In the genomic region with DNA sequence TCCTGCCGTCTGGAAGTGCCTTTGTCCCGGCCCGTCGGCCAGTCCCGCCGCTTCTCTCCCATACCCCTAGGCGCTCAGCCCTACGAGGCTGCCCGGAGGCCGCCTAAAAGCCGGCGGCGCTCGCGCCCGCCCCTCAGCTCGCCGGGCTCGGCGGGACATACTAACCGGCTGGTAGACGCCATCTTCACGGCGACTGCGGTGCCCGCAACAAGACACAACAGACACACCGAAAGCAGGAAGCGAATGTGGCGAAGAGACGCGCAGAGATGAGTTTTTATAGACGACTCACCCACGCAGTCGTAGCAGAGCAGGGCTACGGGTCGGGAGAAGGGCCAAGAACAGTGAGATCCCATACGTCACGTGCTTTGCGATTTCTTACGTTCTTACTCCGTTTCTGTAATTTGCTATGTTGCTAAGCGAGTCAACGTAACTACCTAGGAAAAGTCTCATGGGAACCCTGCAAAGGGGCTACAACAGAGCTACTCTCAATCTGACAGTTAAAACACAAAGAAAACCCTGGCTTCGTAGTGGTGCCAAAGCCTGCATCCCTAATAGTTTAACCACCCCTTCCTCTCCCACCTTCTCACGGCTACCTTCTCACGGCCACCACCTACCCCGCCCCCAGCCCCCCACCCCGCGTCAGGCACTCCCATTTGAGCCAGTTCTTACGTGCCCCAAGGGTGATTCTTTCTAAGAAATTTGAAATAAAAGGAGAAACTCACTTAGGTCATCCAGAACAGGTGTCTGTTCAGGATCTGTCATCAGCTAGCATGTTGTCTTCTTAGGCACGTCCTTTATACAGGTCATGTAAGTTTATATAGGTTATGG, we compare ENCODE assay signal across 1 cellular context.
TF ChIP-seq lines count a peak whose summit lies in the region.

Gene GTF2B, minus strand, starts transcription at position 250 of the 828 bp plus-strand sequence. Its CDS starts 68 bp downstream, at position 182.

TF ChIP-seq in HepG2, 621 proteins besides CTCF, POLR2A, EP300 and RAD21 (continued from another document and continues in another):
- TF ChIP-seq, protein P1, sequence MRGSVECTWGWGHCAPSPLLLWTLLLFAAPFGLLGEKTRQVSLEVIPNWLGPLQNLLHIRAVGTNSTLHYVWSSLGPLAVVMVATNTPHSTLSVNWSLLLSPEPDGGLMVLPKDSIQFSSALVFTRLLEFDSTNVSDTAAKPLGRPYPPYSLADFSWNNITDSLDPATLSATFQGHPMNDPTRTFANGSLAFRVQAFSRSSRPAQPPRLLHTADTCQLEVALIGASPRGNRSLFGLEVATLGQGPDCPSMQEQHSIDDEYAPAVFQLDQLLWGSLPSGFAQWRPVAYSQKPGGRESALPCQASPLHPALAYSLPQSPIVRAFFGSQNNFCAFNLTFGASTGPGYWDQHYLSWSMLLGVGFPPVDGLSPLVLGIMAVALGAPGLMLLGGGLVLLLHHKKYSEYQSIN (CRISPR knock-in tag; IDR thresholded peaks at IDR 0.05; ENCODE audit: borderline replicate concordance), result no peak
- TF ChIP-seq ARHGAP35 (CRISPR knock-in tag; IDR thresholded peaks at IDR 0.05; ENCODE audit: borderline replicate concordance) (peak; percentile 70; the same call in 1 of the 2 replicates), ATF7-NPFF (CRISPR knock-in tag; IDR thresholded peaks at IDR 0.05; ENCODE audit: low read depth) (peak; percentile 69), ATF7 (IDR thresholded peaks at IDR 0.05) (peak; percentile 56; the same call in 1 of the 2 replicates), ATF7 (CRISPR knock-in tag; IDR thresholded peaks at IDR 0.05) (peak; percentile 85), MAFK (conservative IDR thresholded peaks at IDR 0.05 in 1 of 2, IDR thresholded peaks at IDR 0.05 in 1 of 2; ENCODE audit: low read length in 2 of 2) (no peak), DPF2 (CRISPR knock-in tag; IDR thresholded peaks at IDR 0.05; ENCODE audit: borderline replicate concordance, low read depth) (no peak), GPN1 (CRISPR knock-in tag; IDR thresholded peaks at IDR 0.05; ENCODE audit: borderline replicate concordance) (no peak), ZNF772 (CRISPR knock-in tag; IDR thresholded peaks at IDR 0.05) (peak; percentile 89), ZNF343 (CRISPR knock-in tag; IDR thresholded peaks at IDR 0.05) (no peak), MED8 (CRISPR knock-in tag; IDR thresholded peaks at IDR 0.05; ENCODE audit: insufficient replicate concordance) (peak; percentile 39), SMYD3 (CRISPR knock-in tag; IDR thresholded peaks at IDR 0.05) (0 out of 2 replicates have a peak, but pooled peaks have one; percentile 72), POLR2G (IDR thresholded peaks at IDR 0.05; ENCODE audit: low read depth, low read length) (peak; percentile 99), ZNF691 (CRISPR knock-in tag; IDR thresholded peaks at IDR 0.05; ENCODE audit: borderline replicate concordance, low read depth) (peak; percentile 63; the same call in 1 of the 2 replicates), ZNF891 (CRISPR knock-in tag; IDR thresholded peaks at IDR 0.05) (peak; percentile 96), BATF2 (CRISPR knock-in tag; IDR thresholded peaks at IDR 0.05) (no peak), BRCA1 (CRISPR knock-in tag; IDR thresholded peaks at IDR 0.05) (no peak), ATRX (CRISPR knock-in tag; IDR thresholded peaks at IDR 0.05; ENCODE audit: borderline replicate concordance) (no peak), ZC3H13 (CRISPR knock-in tag; IDR thresholded peaks at IDR 0.05) (no peak), HOXD1 (CRISPR knock-in tag; IDR thresholded peaks at IDR 0.05) (0 out of 2 replicates have a peak, but pooled peaks have one; percentile 28), KLF12 (CRISPR knock-in tag; IDR thresholded peaks at IDR 0.05; ENCODE audit: borderline replicate concordance) (no peak), TEAD3 (CRISPR knock-in tag; optimal IDR thresholded peaks at IDR 0.05; ENCODE audit: borderline replicate concordance) (peak; percentile 65), RBFOX2 (IDR thresholded peaks at IDR 0.05; ENCODE audit: low read depth, low read length) (peak; percentile 94)
- TF ChIP-seq, protein P2, sequence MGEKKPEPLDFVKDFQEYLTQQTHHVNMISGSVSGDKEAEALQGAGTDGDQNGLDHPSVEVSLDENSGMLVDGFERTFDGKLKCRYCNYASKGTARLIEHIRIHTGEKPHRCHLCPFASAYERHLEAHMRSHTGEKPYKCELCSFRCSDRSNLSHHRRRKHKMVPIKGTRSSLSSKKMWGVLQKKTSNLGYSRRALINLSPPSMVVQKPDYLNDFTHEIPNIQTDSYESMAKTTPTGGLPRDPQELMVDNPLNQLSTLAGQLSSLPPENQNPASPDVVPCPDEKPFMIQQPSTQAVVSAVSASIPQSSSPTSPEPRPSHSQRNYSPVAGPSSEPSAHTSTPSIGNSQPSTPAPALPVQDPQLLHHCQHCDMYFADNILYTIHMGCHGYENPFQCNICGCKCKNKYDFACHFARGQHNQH (CRISPR knock-in tag; IDR thresholded peaks at IDR 0.05), result peak; percentile 77
- TF ChIP-seq, protein P3, sequence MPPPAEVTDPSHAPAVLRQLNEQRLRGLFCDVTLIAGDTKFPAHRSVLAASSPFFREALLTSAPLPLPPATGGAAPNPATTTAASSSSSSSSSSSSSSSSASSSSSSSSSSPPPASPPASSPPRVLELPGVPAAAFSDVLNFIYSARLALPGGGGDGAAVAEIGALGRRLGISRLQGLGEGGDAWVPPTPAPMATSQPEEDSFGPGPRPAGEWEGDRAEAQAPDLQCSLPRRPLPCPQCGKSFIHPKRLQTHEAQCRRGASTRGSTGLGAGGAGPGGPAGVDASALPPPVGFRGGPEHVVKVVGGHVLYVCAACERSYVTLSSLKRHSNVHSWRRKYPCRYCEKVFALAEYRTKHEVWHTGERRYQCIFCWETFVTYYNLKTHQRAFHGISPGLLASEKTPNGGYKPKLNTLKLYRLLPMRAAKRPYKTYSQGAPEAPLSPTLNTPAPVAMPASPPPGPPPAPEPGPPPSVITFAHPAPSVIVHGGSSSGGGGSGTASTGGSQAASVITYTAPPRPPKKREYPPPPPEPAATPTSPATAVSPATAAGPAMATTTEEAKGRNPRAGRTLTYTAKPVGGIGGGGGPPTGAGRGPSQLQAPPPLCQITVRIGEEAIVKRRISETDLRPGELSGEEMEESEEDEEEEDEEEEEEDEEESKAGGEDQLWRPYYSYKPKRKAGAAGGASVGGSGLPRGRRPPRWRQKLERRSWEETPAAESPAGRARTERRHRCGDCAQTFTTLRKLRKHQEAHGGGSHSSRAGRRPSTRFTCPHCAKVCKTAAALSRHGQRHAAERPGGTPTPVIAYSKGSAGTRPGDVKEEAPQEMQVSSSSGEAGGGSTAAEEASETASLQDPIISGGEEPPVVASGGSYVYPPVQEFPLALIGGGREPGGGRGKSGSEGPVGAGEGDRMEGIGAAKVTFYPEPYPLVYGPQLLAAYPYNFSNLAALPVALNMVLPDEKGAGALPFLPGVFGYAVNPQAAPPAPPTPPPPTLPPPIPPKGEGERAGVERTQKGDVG (CRISPR knock-in tag; IDR thresholded peaks at IDR 0.05; ENCODE audit: borderline replicate concordance), result no peak
- TF ChIP-seq, protein P4, sequence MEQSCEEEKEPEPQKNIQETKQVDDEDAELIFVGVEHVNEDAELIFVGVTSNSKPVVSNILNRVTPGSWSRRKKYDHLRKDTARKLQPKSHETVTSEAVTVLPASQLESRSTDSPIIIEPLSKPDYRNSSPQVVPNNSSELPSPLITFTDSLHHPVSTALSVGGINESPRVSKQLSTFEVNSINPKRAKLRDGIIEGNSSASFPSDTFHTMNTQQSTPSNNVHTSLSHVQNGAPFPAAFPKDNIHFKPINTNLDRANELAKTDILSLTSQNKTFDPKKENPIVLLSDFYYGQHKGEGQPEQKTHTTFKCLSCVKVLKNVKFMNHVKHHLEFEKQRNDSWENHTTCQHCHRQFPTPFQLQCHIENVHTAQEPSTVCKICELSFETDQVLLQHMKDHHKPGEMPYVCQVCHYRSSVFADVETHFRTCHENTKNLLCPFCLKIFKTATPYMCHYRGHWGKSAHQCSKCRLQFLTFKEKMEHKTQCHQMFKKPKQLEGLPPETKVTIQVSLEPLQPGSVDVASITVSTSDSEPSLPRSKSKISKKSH (CRISPR knock-in tag; IDR thresholded peaks at IDR 0.05; ENCODE audit: borderline replicate concordance), result peak; percentile 78; the same call in 1 of the 2 replicates
- TF ChIP-seq, protein P5, sequence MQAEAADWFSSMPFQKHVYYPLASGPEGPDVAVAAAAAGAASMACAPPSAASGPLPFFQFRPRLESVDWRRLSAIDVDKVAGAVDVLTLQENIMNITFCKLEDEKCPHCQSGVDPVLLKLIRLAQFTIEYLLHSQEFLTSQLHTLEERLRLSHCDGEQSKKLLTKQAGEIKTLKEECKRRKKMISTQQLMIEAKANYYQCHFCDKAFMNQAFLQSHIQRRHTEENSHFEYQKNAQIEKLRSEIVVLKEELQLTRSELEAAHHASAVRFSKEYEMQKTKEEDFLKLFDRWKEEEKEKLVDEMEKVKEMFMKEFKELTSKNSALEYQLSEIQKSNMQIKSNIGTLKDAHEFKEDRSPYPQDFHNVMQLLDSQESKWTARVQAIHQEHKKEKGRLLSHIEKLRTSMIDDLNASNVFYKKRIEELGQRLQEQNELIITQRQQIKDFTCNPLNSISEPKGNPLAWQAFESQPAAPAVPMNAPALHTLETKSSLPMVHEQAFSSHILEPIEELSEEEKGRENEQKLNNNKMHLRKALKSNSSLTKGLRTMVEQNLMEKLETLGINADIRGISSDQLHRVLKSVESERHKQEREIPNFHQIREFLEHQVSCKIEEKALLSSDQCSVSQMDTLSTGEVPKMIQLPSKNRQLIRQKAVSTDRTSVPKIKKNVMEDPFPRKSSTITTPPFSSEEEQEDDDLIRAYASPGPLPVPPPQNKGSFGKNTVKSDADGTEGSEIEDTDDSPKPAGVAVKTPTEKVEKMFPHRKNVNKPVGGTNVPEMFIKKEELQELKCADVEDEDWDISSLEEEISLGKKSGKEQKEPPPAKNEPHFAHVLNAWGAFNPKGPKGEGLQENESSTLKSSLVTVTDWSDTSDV (CRISPR knock-in tag; IDR thresholded peaks at IDR 0.05), result peak; percentile 46; the same call in 1 of the 2 replicates
- TF ChIP-seq, protein P6, sequence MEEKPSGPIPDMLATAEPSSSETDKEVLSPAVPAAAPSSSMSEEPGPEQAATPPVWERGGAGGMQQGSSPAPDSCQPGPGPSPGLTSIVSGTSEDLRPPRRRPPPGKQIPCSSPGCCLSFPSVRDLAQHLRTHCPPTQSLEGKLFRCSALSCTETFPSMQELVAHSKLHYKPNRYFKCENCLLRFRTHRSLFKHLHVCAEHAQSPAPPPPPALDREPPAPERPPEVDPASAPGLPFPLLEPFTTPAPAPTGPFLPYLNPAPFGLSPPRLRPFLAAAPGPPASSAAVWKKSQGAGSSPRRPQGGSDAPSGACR (CRISPR knock-in tag; IDR thresholded peaks at IDR 0.05), result peak; percentile 82; the same call in 1 of the 2 replicates
- TF ChIP-seq, protein P7, sequence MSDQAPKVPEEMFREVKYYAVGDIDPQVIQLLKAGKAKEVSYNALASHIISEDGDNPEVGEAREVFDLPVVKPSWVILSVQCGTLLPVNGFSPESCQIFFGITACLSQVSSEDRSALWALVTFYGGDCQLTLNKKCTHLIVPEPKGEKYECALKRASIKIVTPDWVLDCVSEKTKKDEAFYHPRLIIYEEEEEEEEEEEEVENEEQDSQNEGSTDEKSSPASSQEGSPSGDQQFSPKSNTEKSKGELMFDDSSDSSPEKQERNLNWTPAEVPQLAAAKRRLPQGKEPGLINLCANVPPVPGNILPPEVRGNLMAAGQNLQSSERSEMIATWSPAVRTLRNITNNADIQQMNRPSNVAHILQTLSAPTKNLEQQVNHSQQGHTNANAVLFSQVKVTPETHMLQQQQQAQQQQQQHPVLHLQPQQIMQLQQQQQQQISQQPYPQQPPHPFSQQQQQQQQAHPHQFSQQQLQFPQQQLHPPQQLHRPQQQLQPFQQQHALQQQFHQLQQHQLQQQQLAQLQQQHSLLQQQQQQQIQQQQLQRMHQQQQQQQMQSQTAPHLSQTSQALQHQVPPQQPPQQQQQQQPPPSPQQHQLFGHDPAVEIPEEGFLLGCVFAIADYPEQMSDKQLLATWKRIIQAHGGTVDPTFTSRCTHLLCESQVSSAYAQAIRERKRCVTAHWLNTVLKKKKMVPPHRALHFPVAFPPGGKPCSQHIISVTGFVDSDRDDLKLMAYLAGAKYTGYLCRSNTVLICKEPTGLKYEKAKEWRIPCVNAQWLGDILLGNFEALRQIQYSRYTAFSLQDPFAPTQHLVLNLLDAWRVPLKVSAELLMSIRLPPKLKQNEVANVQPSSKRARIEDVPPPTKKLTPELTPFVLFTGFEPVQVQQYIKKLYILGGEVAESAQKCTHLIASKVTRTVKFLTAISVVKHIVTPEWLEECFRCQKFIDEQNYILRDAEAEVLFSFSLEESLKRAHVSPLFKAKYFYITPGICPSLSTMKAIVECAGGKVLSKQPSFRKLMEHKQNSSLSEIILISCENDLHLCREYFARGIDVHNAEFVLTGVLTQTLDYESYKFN (CRISPR knock-in tag; conservative IDR thresholded peaks at IDR 0.05), result no peak; the same call in 1 of the 2 replicates
- TF ChIP-seq, protein P8, sequence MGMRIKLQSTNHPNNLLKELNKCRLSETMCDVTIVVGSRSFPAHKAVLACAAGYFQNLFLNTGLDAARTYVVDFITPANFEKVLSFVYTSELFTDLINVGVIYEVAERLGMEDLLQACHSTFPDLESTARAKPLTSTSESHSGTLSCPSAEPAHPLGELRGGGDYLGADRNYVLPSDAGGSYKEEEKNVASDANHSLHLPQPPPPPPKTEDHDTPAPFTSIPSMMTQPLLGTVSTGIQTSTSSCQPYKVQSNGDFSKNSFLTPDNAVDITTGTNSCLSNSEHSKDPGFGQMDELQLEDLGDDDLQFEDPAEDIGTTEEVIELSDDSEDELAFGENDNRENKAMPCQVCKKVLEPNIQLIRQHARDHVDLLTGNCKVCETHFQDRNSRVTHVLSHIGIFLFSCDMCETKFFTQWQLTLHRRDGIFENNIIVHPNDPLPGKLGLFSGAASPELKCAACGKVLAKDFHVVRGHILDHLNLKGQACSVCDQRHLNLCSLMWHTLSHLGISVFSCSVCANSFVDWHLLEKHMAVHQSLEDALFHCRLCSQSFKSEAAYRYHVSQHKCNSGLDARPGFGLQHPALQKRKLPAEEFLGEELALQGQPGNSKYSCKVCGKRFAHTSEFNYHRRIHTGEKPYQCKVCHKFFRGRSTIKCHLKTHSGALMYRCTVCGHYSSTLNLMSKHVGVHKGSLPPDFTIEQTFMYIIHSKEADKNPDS (CRISPR knock-in tag; IDR thresholded peaks at IDR 0.05), result no peak
- TF ChIP-seq, protein P9, sequence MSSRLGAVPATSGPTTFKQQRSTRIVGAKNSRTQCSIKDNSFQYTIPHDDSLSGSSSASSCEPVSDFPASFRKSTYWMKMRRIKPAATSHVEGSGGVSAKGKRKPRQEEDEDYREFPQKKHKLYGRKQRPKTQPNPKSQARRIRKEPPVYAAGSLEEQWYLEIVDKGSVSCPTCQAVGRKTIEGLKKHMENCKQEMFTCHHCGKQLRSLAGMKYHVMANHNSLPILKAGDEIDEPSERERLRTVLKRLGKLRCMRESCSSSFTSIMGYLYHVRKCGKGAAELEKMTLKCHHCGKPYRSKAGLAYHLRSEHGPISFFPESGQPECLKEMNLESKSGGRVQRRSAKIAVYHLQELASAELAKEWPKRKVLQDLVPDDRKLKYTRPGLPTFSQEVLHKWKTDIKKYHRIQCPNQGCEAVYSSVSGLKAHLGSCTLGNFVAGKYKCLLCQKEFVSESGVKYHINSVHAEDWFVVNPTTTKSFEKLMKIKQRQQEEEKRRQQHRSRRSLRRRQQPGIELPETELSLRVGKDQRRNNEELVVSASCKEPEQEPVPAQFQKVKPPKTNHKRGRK (CRISPR knock-in tag; IDR thresholded peaks at IDR 0.05), result no peak
